In genomic region chr3:4762481-4763230, GRCh38 we compare ENCODE assay signal across 8 cellular contexts.
DNase-seq lines count a peak whose midpoint lies in the region; ATAC-seq, FAIRE-seq and TF ChIP-seq lines count a peak whose summit lies in the region.
"Not testable (repeated sequence)": the region's sequence is repeated elsewhere in the genome, so short reads cannot be mapped to it uniquely, and the experiment has no call there.

No MANE protein-coding gene starts in this region.

- not testable (repeated sequence) for TF ChIP-seq CTCF in LNCaP clone FGC (IDR thresholded peaks at IDR 0.05; ENCODE audit: control insufficient read depth, extremely low read depth, insufficient read depth); WERI-Rb-1 (IDR thresholded peaks at IDR 0.05; ENCODE audit: low read depth, low read length); GM12878 (IDR thresholded peaks at IDR 0.05 in 2 of 3, conservative IDR thresholded peaks at IDR 0.05 in 1 of 3; ENCODE audit: control insufficient read depth in 2 of 3, extremely low read depth in 1 of 3, insufficient read depth in 1 of 3, low read depth in 3 of 3, low read length in 3 of 3); left lung (IDR thresholded peaks at IDR 0.05); lung (IDR thresholded peaks at IDR 0.05; ENCODE audit: control extremely low read depth, extremely low read depth); pancreas (IDR thresholded peaks at IDR 0.05); upper lobe of left lung (IDR thresholded peaks at IDR 0.05)

- 98% methylated on average over 2 of the region's 2 CpGs for whole genome bisulfite sequencing in GM12878 (ENCODE audit: insufficient coverage, insufficient replicate concordance, low lambda C conversion rate, missing lambda C conversion rate)
- 88% methylated on average over 2 of the region's 2 CpGs for WGBS in lung, 2 donors
- WGBS in pancreas, 2 donors, result 69 to 73% methylated on average over 2 of the region's 2 CpGs
- 82 to 87% methylated on average over 2 of the region's 2 CpGs for WGBS in upper lobe of left lung, 2 donors

- not testable (repeated sequence) for TF ChIP-seq EP300 in GM12878 (IDR thresholded peaks at IDR 0.05; ENCODE audit: borderline replicate concordance in 1 of 2, control insufficient read depth in 1 of 2, low read depth in 2 of 2, low read length in 2 of 2); upper lobe of left lung (IDR thresholded peaks at IDR 0.05)

- intact Hi-C loops in GM12878 (cut with micrococcal nuclease; ENCODE audit: unreplicated experiment); left lung (cut with DNase I); pancreas (cut with DNase I): not testable (repeated sequence)

- H3K27me3 ChIP-seq in WERI-Rb-1 (ENCODE audit: insufficient read depth, low read depth, severe bottlenecking); GM12878 (replicated peaks in 1 of 2; ENCODE audit: control insufficient read depth in 2 of 2, insufficient read depth in 2 of 2, low read length in 1 of 2); left lung; lung (ENCODE audit: control insufficient read depth, insufficient read depth); pancreas; upper lobe of left lung: not testable (repeated sequence)

- CTCF ChIA-PET in GM12878 (lab: Yijun Ruan, JAX), result interaction anchor here (0.7 to 1.4 kb wide), 5 partner anchors 10 to 42 kb away, joined by 3 to 5 read pairs (median 3); no protein-coding TSS in a partner anchor

- SMC1A ChIA-PET in GM12878 (lab: Charles Lee; ENCODE audit: uncharacterized antibody, unreplicated experiment), result interaction anchor here (0.6 to 23.7 kb wide), 9 partner anchors 5 to 65 kb away, joined by 3 to 618 read pairs (median 4); no protein-coding TSS in a partner anchor

- not testable (repeated sequence) for H3K9ac ChIP-seq in GM12878 (ENCODE audit: control insufficient read depth, insufficient read depth, low read length)

- not testable (repeated sequence) for H3K79me2 ChIP-seq in GM12878 (ENCODE audit: control insufficient read depth, insufficient read depth, low read length)

- not testable (repeated sequence) for ATAC-seq in GM12878
- ATAC-seq in esophagus mucosa (peak; percentile 82), left lung (peak; percentile 90), lung (ENCODE audit: insufficient read depth, low FRiP score) (peak; percentile 69), pancreas (peak; percentile 93 to 98 (median 96)), upper lobe of left lung (ENCODE audit: low FRiP score in 2 of 2) (peak; percentile 57 to 80)

- H3K4me1 ChIP-seq in GM12878 (ENCODE audit: control insufficient read depth, insufficient read depth, low read length); lung (ENCODE audit: control insufficient read depth in 2 of 2, insufficient read depth in 2 of 2, low read length in 2 of 2): not testable (repeated sequence)
- peaks cover 0 to 19% of the 10 kb centered on the region in 2 donors for H3K4me1 ChIP-seq in left lung
- H3K4me1 ChIP-seq in pancreas, result peaks cover 8 to 19% (median 8%) of the 10 kb centered on the region in 3 donors
- peaks cover 6 to 14% (median 9%) of the 10 kb centered on the region in 4 donors for H3K4me1 ChIP-seq in upper lobe of left lung

- H3K9me3 ChIP-seq in WERI-Rb-1 (ENCODE audit: severe bottlenecking), result peaks cover 36% of the 10 kb centered on the region
- not testable (repeated sequence) for H3K9me3 ChIP-seq in GM12878 (replicated peaks; ENCODE audit: control insufficient read depth, insufficient read depth, low read length); left lung; lung (ENCODE audit: control insufficient read depth in 2 of 2, insufficient read depth in 1 of 2, low read length in 1 of 2); pancreas; upper lobe of left lung

- not testable (repeated sequence) for H3K4me3 ChIP-seq in LNCaP clone FGC (ENCODE audit: low read depth, low read length); WERI-Rb-1 (ENCODE audit: low read depth, low read length); GM12878; left lung; lung; pancreas; upper lobe of left lung

- not testable (repeated sequence) for TF ChIP-seq RAD21 in GM12878 (IDR thresholded peaks at IDR 0.05; ENCODE audit: insufficient read depth, low read depth, low read length)

- peak overlapping the region; percentile 83 for H3K27ac ChIP-seq in WERI-Rb-1
- H3K27ac ChIP-seq in GM12878 (ENCODE audit: control insufficient read depth, insufficient read depth); left lung; lung (ENCODE audit: low read depth in 1 of 2, low read length in 1 of 2); upper lobe of left lung: not testable (repeated sequence)
- peak overlapping the region in 2 of 4 donors; percentile 33 to 46 for H3K27ac ChIP-seq in pancreas

- RAD21 ChIA-PET in GM12878 (lab: Charles Lee; ENCODE audit: unreplicated experiment), result interaction anchor here (0.8 to 22.6 kb wide), 5 partner anchors 10 to 219 kb away, joined by 4 to 377 read pairs (median 11); partner anchors contain the start of gene BHLHE40

- not testable (repeated sequence) for H4K20me1 ChIP-seq in GM12878 (ENCODE audit: control insufficient read depth, insufficient read depth)

- in situ Hi-C loops in GM12878 (cut with MboI), result not testable (repeated sequence)

- not testable (repeated sequence) for H3K4me2 ChIP-seq in GM12878 (ENCODE audit: control insufficient read depth, insufficient read depth)

- BruUV-seq in GM12878 (replicated peaks; lab: Mats Ljungman, UMichigan), result not testable (repeated sequence)

- DNase-seq in LNCaP clone FGC (ENCODE audit: low read depth) (peak; percentile 28), left lung (peak; percentile 83 to 84), lung (ENCODE audit: low spot score) (peak; percentile 85), pancreas (peak; percentile 85 to 95 (median 92)), upper lobe of left lung (peak in 1 of 2 donors; percentile 90)
- DNase-seq in WERI-Rb-1; GM12878 (ENCODE audit: low read depth, low spot score): not testable (repeated sequence)

- H3K36me3 ChIP-seq in WERI-Rb-1; left lung; lung (ENCODE audit: control insufficient read depth in 2 of 2, insufficient read depth in 2 of 2, low read length in 2 of 2); pancreas; upper lobe of left lung: not testable (repeated sequence)
- H3K36me3 ChIP-seq in GM12878 (ENCODE audit: control insufficient read depth in 2 of 2, insufficient read depth in 2 of 2, low read length in 1 of 2), result peaks cover 5 to 14% of the 10 kb centered on the region in 2 experiments; a peak in 3 of 4 replicates

- H2AFZ ChIP-seq in GM12878 (ENCODE audit: control insufficient read depth, low read depth, low read length), result not testable (repeated sequence)

- not testable (repeated sequence) for TF ChIP-seq POLR2A in GM12878 (IDR thresholded peaks at IDR 0.05; ENCODE audit: low read depth, low read length); upper lobe of left lung (IDR thresholded peaks at IDR 0.05)

- FAIRE-seq in GM12878 (lab: Jason Lieb, UNC); pancreas (lab: Jason Lieb, UNC): not testable (repeated sequence)

- POLR2A ChIA-PET in GM12878 (lab: Charles Lee), result interaction anchor here (0.9 to 18.6 kb wide), 5 partner anchors 9 to 219 kb away, joined by 3 to 414 read pairs (median 3); partner anchors contain the start of gene BHLHE40

TF ChIP-seq in GM12878, 131 proteins besides CTCF, POLR2A, EP300 and RAD21:
- TF ChIP-seq ZNF217 (IDR thresholded peaks at IDR 0.05), result peak; percentile 54; the same call in 1 of the 2 replicates
- 0 out of 2 replicates have a peak, but pooled peaks have one; percentile 18 for TF ChIP-seq PRDM15 (CRISPR knock-in tag; IDR thresholded peaks at IDR 0.05)
- TF ChIP-seq SMARCA5 (IDR thresholded peaks at IDR 0.05), result peak; percentile 19; the same call in 1 of the 2 replicates
